10 cellular contexts compared by ENCODE assay signal in genomic region chr1:41683681-41684500, GRCh38.
DNase-seq lines count a peak whose midpoint lies in the region; ATAC-seq and TF ChIP-seq lines count a peak whose summit lies in the region.
"Had no signal": no experiment of that assay in that cellular context is flagged by ENCODE, and none has a peak within 500 bp of the region (broad histone marks: within the 10 kb centered on the region; RNA-seq: fewer than 3 reads in every experiment).

No MANE protein-coding gene starts in this region.

- H3K4me1 ChIP-seq in CD8-positive, alpha-beta T cell (ENCODE audit: insufficient read depth, low read length): peaks cover 44% of the 10 kb centered on the region
- H3K4me1 ChIP-seq in left lung: peaks cover 0 to 60% of the 10 kb centered on the region in 2 donors

- no peaks in the 10 kb centered on the region for H3K36me3 ChIP-seq in CD8-positive, alpha-beta T cell (ENCODE audit: insufficient read depth, low read length)
- no peaks in the 10 kb centered on the region for H3K36me3 ChIP-seq in left lung

- no peak for TF ChIP-seq CTCF in CD8-positive, alpha-beta T cell (IDR thresholded peaks at IDR 0.05)
- no peak for TF ChIP-seq CTCF in activated B cell treated with CpG ODN at 0.5 μM for 24 hours (IDR thresholded peaks at IDR 0.05)
- TF ChIP-seq CTCF in left lung (IDR thresholded peaks at IDR 0.05): no peak

- POLR2A ChIA-PET in CD8-positive, alpha-beta T cell (lab: Charles Lee): interaction anchor here (1.2 kb wide), 1 partner anchor 12 kb away, joined by 3 read pairs; no protein-coding TSS in a partner anchor
- POLR2A ChIA-PET in activated B cell treated with CpG ODN at 0.5 μM for 24 hours (lab: Charles Lee): interaction anchor here (1.3 kb wide), 1 partner anchor 11 kb away, joined by 3 read pairs; no protein-coding TSS in a partner anchor

- ATAC-seq in CD8-positive, alpha-beta T cell: peak; percentile 56
- no peak for ATAC-seq in activated B cell treated with CpG ODN at 0.5 μM for 24 hours (ENCODE audit: low read depth)
- ATAC-seq in left lung: peak; percentile 58
- no peak for ATAC-seq in HG02571 (IDR thresholded peaks at IDR 0.05; ENCODE audit: unreplicated experiment)

- peak overlapping the region; percentile 41 for H3K4me3 Mint-ChIP-seq in CD8-positive, alpha-beta T cell
- H3K4me3 Mint-ChIP-seq in activated B cell treated with CpG ODN at 0.5 μM for 24 hours: no peak overlapping the region

- CTCF ChIA-PET in CD8-positive, alpha-beta T cell (lab: Charles Lee): interaction anchor here (0.6 to 2.4 kb wide), 3 partner anchors 11 to 185 kb away, joined by 3 to 7 read pairs (median 4); no protein-coding TSS in a partner anchor
- CTCF ChIA-PET in activated B cell treated with CpG ODN at 0.5 μM for 24 hours (lab: Charles Lee): interaction anchor here (0.8 kb wide), 1 partner anchor 11 kb away, joined by 3 read pairs; no protein-coding TSS in a partner anchor

- H3K9me3 ChIP-seq in CD8-positive, alpha-beta T cell (ENCODE audit: low read length): no peaks in the 10 kb centered on the region
- H3K9me3 ChIP-seq in left lung: no peaks in the 10 kb centered on the region

- H3K27me3 ChIP-seq in CD8-positive, alpha-beta T cell (ENCODE audit: insufficient read depth, low read length): no peaks in the 10 kb centered on the region
- no peaks in the 10 kb centered on the region for H3K27me3 ChIP-seq in left lung

- intact Hi-C loops in CD8-positive, alpha-beta T cell (cut with DNase I, micrococcal nuclease): no loop called here
- intact Hi-C loops in activated B cell treated with CpG ODN at 0.5 μM for 24 hours (cut with micrococcal nuclease): no loop called here
- intact Hi-C loops in left lung (cut with DNase I): no loop called here

- H3K36me3 Mint-ChIP-seq in CD8-positive, alpha-beta T cell: no peaks in the 10 kb centered on the region
- H3K36me3 Mint-ChIP-seq in activated B cell treated with CpG ODN at 0.5 μM for 24 hours (ENCODE audit: low read depth): no peaks in the 10 kb centered on the region
- H3K36me3 Mint-ChIP-seq: naive B cell had no signal

- H3K4me1 Mint-ChIP-seq in CD8-positive, alpha-beta T cell (ENCODE audit: low read depth): peaks cover 43% of the 10 kb centered on the region
- H3K4me1 Mint-ChIP-seq in activated B cell treated with CpG ODN at 0.5 μM for 24 hours: peaks cover 39% of the 10 kb centered on the region

- H3K4me3 ChIP-seq in CD8-positive, alpha-beta T cell (ENCODE audit: low read depth, low read length): no peak overlapping the region
- no peak overlapping the region for H3K4me3 ChIP-seq in left lung

- no peaks in the 10 kb centered on the region for H3K9me3 Mint-ChIP-seq in CD8-positive, alpha-beta T cell
- no peaks in the 10 kb centered on the region for H3K9me3 Mint-ChIP-seq in activated B cell treated with CpG ODN at 0.5 μM for 24 hours
- H3K9me3 Mint-ChIP-seq: naive B cell had no signal

- H3K27ac Mint-ChIP-seq in CD8-positive, alpha-beta T cell: peak overlapping the region; percentile 46
- peak overlapping the region; percentile 46 for H3K27ac Mint-ChIP-seq in activated B cell treated with CpG ODN at 0.5 μM for 24 hours

- H3K27me3 Mint-ChIP-seq in CD8-positive, alpha-beta T cell (ENCODE audit: low read depth): no peaks in the 10 kb centered on the region
- H3K27me3 Mint-ChIP-seq in activated B cell treated with CpG ODN at 0.5 μM for 24 hours: no peaks in the 10 kb centered on the region
- H3K27me3 Mint-ChIP-seq: naive B cell had no signal

- H3K27ac ChIP-seq in CD8-positive, alpha-beta T cell (ENCODE audit: low read depth, low read length): no peak overlapping the region
- peak overlapping the region in 1 of 2 donors; percentile 73 for H3K27ac ChIP-seq in left lung
- H3K27ac ChIP-seq: VCaP had no signal

- peak in 5 of 7 experiments; percentile 20 to 59 (median 34) for DNase-seq in CD8-positive, alpha-beta T cell
- DNase-seq in HK-2 (ENCODE audit: unreplicated experiment) (peak; percentile 51), activated B cell treated with CpG ODN at 0.5 μM for 24 hours (no peak), left lung (peak in 1 of 2 donors; percentile 61), hepatic stellate cell (ENCODE audit: low spot score) (no peak), NCI-H1417 (lab: John Stamatoyannopoulos, UW) (no peak), Ammon's horn (ENCODE audit: low spot score) (no peak)
- DNase-seq: naive B cell had no signal

Comparison
In these comparisons a context has a peak if more than half of its experiments do, and no peak if none do; other contexts are left out.
1. ATAC-seq: peak in CD8-positive, alpha-beta T cell (single experiment) and left lung (single experiment); none in activated B cell treated with CpG ODN at 0.5 μM for 24 hours (single experiment) and HG02571 (single experiment).
2. DNase-seq: peak in CD8-positive, alpha-beta T cell (5 of 7) and HK-2 (single experiment); none in activated B cell treated with CpG ODN at 0.5 μM for 24 hours (single experiment), hepatic stellate cell (single experiment), NCI-H1417 (0 of 3) and Ammon's horn (single experiment).